33 cellular contexts compared by ENCODE assay signal in genomic region chr6:168828800-168829199, GRCh38.
DNase-seq lines count a peak whose midpoint lies in the region; ATAC-seq, FAIRE-seq and TF ChIP-seq lines count a peak whose summit lies in the region.
"Had no signal": no experiment of that assay in that cellular context is flagged by ENCODE, and none has a peak within 500 bp of the region (broad histone marks: within the 10 kb centered on the region; RNA-seq: fewer than 3 reads in every experiment).

No MANE protein-coding gene starts in this region.

- no peaks in the 10 kb centered on the region for H4K20me1 ChIP-seq in PC-3 (ENCODE audit: low read length)

- H3F3A ChIP-seq in PC-3 (ENCODE audit: low read length, unreplicated experiment) = no peaks in the 10 kb centered on the region

- no peak overlapping the region for H3K9ac ChIP-seq in PC-3 (ENCODE audit: low read length)
- H3K9ac ChIP-seq: SK-N-SH had no signal

- ATAC-seq in PC-3 = no peak
- ATAC-seq in HG02678 (IDR thresholded peaks at IDR 0.05; ENCODE audit: unreplicated experiment) = no peak
- ATAC-seq in HG02610 (IDR thresholded peaks at IDR 0.05; ENCODE audit: unreplicated experiment) = no peak
- ATAC-seq: gastroesophageal sphincter; left colon; mucosa of descending colon; natural killer cell treated with Interleukin-12 subunit alpha and Interleukin-12 subunit beta and Interleukin-15 and Interleukin-18, amount 100 ng/mL, for 72 hours; Right ventricle myocardium inferior; WTC11 had no signal

- no peaks in the 10 kb centered on the region; the same call in 1 of the 2 replicates for H3K4me1 ChIP-seq in PC-3 (ENCODE audit: insufficient read depth, low read length)
- H3K4me1 ChIP-seq: upper lobe of left lung had no signal

- DNase-seq in A172 (ENCODE audit: low spot score) (peak; percentile 43), PC-3 (peak; percentile 45), cardiac fibroblast (ENCODE audit: low read depth in 2 of 2) (peak; percentile 54 to 76), kidney glomerular epithelial cell (lab: John Stamatoyannopoulos, UW) (peak; percentile 15), D721Med (ENCODE audit: insufficient read length, low spot score) (no peak), NCI-H1105 (lab: John Stamatoyannopoulos, UW) (no peak)
- DNase-seq: activated CD4-positive, alpha-beta T cell treated with anti-CD3 and anti-CD28 coated beads, Interleukin-2, amount 10 ng/mL, durations not matched to agents 24 days and 14 days; activated CD8-positive, alpha-beta memory T cell treated with anti-CD3 and anti-CD28 coated beads for 24 hours; activated naive CD4-positive, alpha-beta T cell treated with anti-CD3 and anti-CD28 coated beads, Interleukin-2, amount 50 U/mL, for 16 hours; activated T-cell treated with anti-CD3 and anti-CD28 coated beads for 4 hours; Caco-2; DND-41; endodermal cell; esophagus squamous epithelium; H7; IMR-90; left colon; mucosa of descending colon; NCI-H1694 treated with DMSO at 0.1 percent for 48 hours; NCI-H446 treated with DMSO at 0.1 percent for 48 hours; ovary; SK-N-SH; stimulated activated naive CD4-positive, alpha-beta T cell; upper lobe of left lung had no signal

- FAIRE-seq in D721Med (lab: Jason Lieb, UNC) = no peak

- intact Hi-C loops in PC-3 (cut with micrococcal nuclease) = no loop called here

- BruUV-seq in PC-3 (replicated peaks; lab: Mats Ljungman, UMichigan) = no TSS peak

- no peak overlapping the region for H3K27ac ChIP-seq in PC-3 (ENCODE audit: low read length)
- H3K27ac ChIP-seq: 22Rv1, cardiac muscle cell, esophagus squamous epithelium, gastroesophageal sphincter, ovary, skin epidermis, upper lobe of left lung had no signal

- no peak overlapping the region for H2AFZ ChIP-seq in PC-3 (ENCODE audit: low read length)

- CTCF ChIA-PET in PC-3 (lab: Charles Lee) = no interaction called here

- 0 out of 2 replicates have a peak overlapping the region, but pooled peaks have one; percentile 2 for H3K4me2 ChIP-seq in PC-3 (ENCODE audit: low read length)
- H3K4me2 ChIP-seq: SK-N-SH had no signal

- H3K36me3 ChIP-seq in PC-3 (ENCODE audit: low read depth, low read length) = no peaks in the 10 kb centered on the region
- H3K36me3 ChIP-seq: cardiac muscle cell, esophagus squamous epithelium, gastroesophageal sphincter, ovary, upper lobe of left lung had no signal

- POLR2A ChIA-PET in PC-3 (lab: Charles Lee; ENCODE audit: unreplicated experiment) = no interaction called here

- H3K4me3 ChIP-seq in PC-3 (ENCODE audit: low read length) (no peak overlapping the region), cardiac fibroblast (replicated peaks in 1 of 2; ENCODE audit: low read depth in 2 of 2, low read length in 2 of 2) (no peak overlapping the region)
- H3K4me3 ChIP-seq: cardiac muscle cell, esophagus squamous epithelium, gastroesophageal sphincter, mucosa of descending colon, ovary, skin epidermis, upper lobe of left lung had no signal

- TF ChIP-seq CTCF in PC-3 (conservative IDR thresholded peaks at IDR 0.05; ENCODE audit: low read depth, low read length) = no peak
- no peak for TF ChIP-seq CTCF in cardiac fibroblast (IDR thresholded peaks at IDR 0.05; ENCODE audit: low read depth, low read length)
- TF ChIP-seq CTCF in D721Med (IDR thresholded peaks at IDR 0.05; ENCODE audit: insufficient read depth, missing control alignments) = no peak

- H3K79me2 ChIP-seq in PC-3 (ENCODE audit: low read length) = no peaks in the 10 kb centered on the region

- no peaks in the 10 kb centered on the region for H3K9me2 ChIP-seq in PC-3 (replicated peaks; ENCODE audit: low read length)
- H3K9me2 ChIP-seq: SK-N-SH had no signal

- H3K27me3 ChIP-seq in PC-3 (ENCODE audit: low read length) = peaks cover 18% of the 10 kb centered on the region
- H3K27me3 ChIP-seq: cardiac muscle cell, esophagus squamous epithelium, gastroesophageal sphincter, ovary, upper lobe of left lung had no signal

- no peaks in the 10 kb centered on the region for H3K9me3 ChIP-seq in PC-3 (ENCODE audit: low read length)
- H3K9me3 ChIP-seq: Caco-2, esophagus squamous epithelium, gastroesophageal sphincter, mucosa of descending colon, ovary, upper lobe of left lung had no signal

Comparison
In these comparisons a context has a peak if more than half of its experiments do, and no peak if none do; other contexts are left out.
1. DNase-seq: peak in A172 (single experiment), PC-3 (single experiment), cardiac fibroblast (2 of 2) and kidney glomerular epithelial cell (single experiment); none in D721Med (single experiment) and NCI-H1105 (single experiment).